Comparison of ENCODE assay signal across 28 cellular contexts in genomic region chr10:71207578-71207977, GRCh38. TPM values are rescaled to one million over a fixed set of nuclear protein-coding genes. Genes with fewer than 3 reads are reported as not detected.
DNase-seq lines count a peak whose midpoint lies in the region; ATAC-seq, FAIRE-seq and TF ChIP-seq lines count a peak whose summit lies in the region.
"Had no signal": no experiment of that assay in that cellular context is flagged by ENCODE, and none has a peak within 500 bp of the region (broad histone marks: within the 10 kb centered on the region; RNA-seq: fewer than 3 reads in every experiment).

No MANE protein-coding gene starts in this region.

- H3K79me1 ChIP-seq in neuronal stem cell (ENCODE audit: low read depth, low read length): no peaks in the 10 kb centered on the region

- H3K36me3 ChIP-seq in HepG2 (replicated peaks in 1 of 2; ENCODE audit: control insufficient read depth in 1 of 2, insufficient read depth in 2 of 2, low read length in 2 of 2): no peaks in the 10 kb centered on the region
- no peaks in the 10 kb centered on the region for H3K36me3 ChIP-seq in right lobe of liver
- no peaks in the 10 kb centered on the region for H3K36me3 ChIP-seq in neuronal stem cell (replicated peaks in 1 of 2; ENCODE audit: control insufficient read depth in 2 of 2, insufficient read depth in 2 of 2, low read length in 2 of 2)
- H3K36me3 ChIP-seq: BLaER1 had no signal

- H2BK15ac ChIP-seq in neuronal stem cell (ENCODE audit: low read length): no peak overlapping the region

- H2AFZ ChIP-seq in HepG2 (ENCODE audit: low read length): no peak overlapping the region
- H2AFZ ChIP-seq in neuronal stem cell (ENCODE audit: low read length): no peak overlapping the region

- TF ChIP-seq CTCF in HepG2 (CRISPR knock-in tag; IDR thresholded peaks at IDR 0.05) (no peak), right lobe of liver (IDR thresholded peaks at IDR 0.05) (no peak)

- TF ChIP-seq EP300 in HepG2 (IDR thresholded peaks at IDR 0.05; ENCODE audit: low read depth in 2 of 2, low read length in 2 of 2) (no peak), HepG2 (CRISPR knock-in tag; IDR thresholded peaks at IDR 0.05; ENCODE audit: borderline replicate concordance) (no peak)

- peak overlapping the region; percentile 39 for H3K4me3 Mint-ChIP-seq in T-helper 17 cell
- no peak overlapping the region for H3K4me3 Mint-ChIP-seq in dendritic cell treated with granulocyte-macrophage colony-stimulating factor and Interleukin-4, amounts not matched to agents 40 ng/mL and 50 ng/mL, for 4 days
- H3K4me3 Mint-ChIP-seq: CD14-positive monocyte; CD4-positive, alpha-beta memory T cell; CD8-positive, alpha-beta memory T cell had no signal

- H2BK5ac ChIP-seq in neuronal stem cell (ENCODE audit: low read length): no peak overlapping the region

- H2BK12ac ChIP-seq in neuronal stem cell (ENCODE audit: low read length): no peak overlapping the region

- no peak for ATAC-seq in HepG2
- no peak for ATAC-seq in right lobe of liver
- no peak for ATAC-seq in T-helper 17 cell
- no peak for ATAC-seq in GM21381 (IDR thresholded peaks at IDR 0.05; ENCODE audit: unreplicated experiment)
- ATAC-seq: GM12878 had no signal

- no peak overlapping the region for H2BK120ac ChIP-seq in neuronal stem cell (ENCODE audit: low read depth, low read length)

- peaks cover 3% of the 10 kb centered on the region for H3K4me1 Mint-ChIP-seq in T-helper 17 cell
- H3K4me1 Mint-ChIP-seq in dendritic cell treated with granulocyte-macrophage colony-stimulating factor and Interleukin-4, amounts not matched to agents 40 ng/mL and 50 ng/mL, for 4 days (ENCODE audit: low read depth): peaks cover 5% of the 10 kb centered on the region

- H3K79me2 ChIP-seq in HepG2 (ENCODE audit: insufficient read depth, low read length): no peaks in the 10 kb centered on the region

- H3K36me3 Mint-ChIP-seq in T-helper 17 cell (ENCODE audit: low read depth): peaks cover 3% of the 10 kb centered on the region
- no peaks in the 10 kb centered on the region for H3K36me3 Mint-ChIP-seq in dendritic cell treated with granulocyte-macrophage colony-stimulating factor and Interleukin-4, amounts not matched to agents 40 ng/mL and 50 ng/mL, for 4 days (ENCODE audit: low read depth)
- H3K36me3 Mint-ChIP-seq: CD4-positive, alpha-beta memory T cell; CD4-positive, CD25-positive, alpha-beta regulatory T cell; CD8-positive, alpha-beta memory T cell had no signal

- BruUV-seq in HepG2 (replicated peaks; lab: Mats Ljungman, UMichigan): no TSS peak

- intact Hi-C loops in HepG2 (cut with micrococcal nuclease; ENCODE audit: unreplicated experiment) (no loop called here), right lobe of liver (cut with DNase I) (no loop called here), posterior vena cava (cut with DNase I) (loop anchor here (5.0 kb wide), 2 partner anchors 280 to 1565 kb away; no protein-coding TSS in a partner anchor)
- intact Hi-C loops in dendritic cell treated with granulocyte-macrophage colony-stimulating factor and Interleukin-4, amounts not matched to agents 40 ng/mL and 50 ng/mL, for 4 days (cut with micrococcal nuclease): no loop called here

- no peak overlapping the region for H3K23ac ChIP-seq in neuronal stem cell (ENCODE audit: low read depth, low read length, poor library complexity)

- H3K18ac ChIP-seq in neuronal stem cell (ENCODE audit: low read length): no peak overlapping the region

- no peaks in the 10 kb centered on the region for H3K9me3 Mint-ChIP-seq in dendritic cell treated with granulocyte-macrophage colony-stimulating factor and Interleukin-4, amounts not matched to agents 40 ng/mL and 50 ng/mL, for 4 days
- H3K9me3 Mint-ChIP-seq: CD4-positive, alpha-beta memory T cell; CD4-positive, CD25-positive, alpha-beta regulatory T cell; CD8-positive, alpha-beta memory T cell had no signal

- H3K27ac ChIP-seq in HepG2 (ENCODE audit: extremely low read length, insufficient read depth, low read length) (no peak overlapping the region), right lobe of liver (no peak overlapping the region), neuronal stem cell (replicated peaks; ENCODE audit: low read length) (no peak overlapping the region)
- H3K27ac ChIP-seq: 22Rv1, BLaER1 had no signal

- POLR2A ChIA-PET in HepG2 (lab: Yijun Ruan, JAX): no interaction called here

- no peak overlapping the region for H3K4ac ChIP-seq in neuronal stem cell (ENCODE audit: low read length)

- TF ChIP-seq POLR2A in HepG2 (IDR thresholded peaks at IDR 0.05; ENCODE audit: insufficient read depth in 1 of 2, low read depth in 2 of 2, low read length in 2 of 2) (no peak), right lobe of liver (IDR thresholded peaks at IDR 0.05) (no peak)

- H3K4me2 ChIP-seq in HepG2 (ENCODE audit: low read depth, low read length) (no peak overlapping the region), neuronal stem cell (ENCODE audit: insufficient read depth, low read length, poor library complexity, severe bottlenecking) (no peak overlapping the region)
- H3K4me2 ChIP-seq: BLaER1 had no signal

- H3K4me1 ChIP-seq in HepG2 (ENCODE audit: insufficient read depth, low read length) (peaks cover 14% of the 10 kb centered on the region), right lobe of liver (peaks cover 0 to 8% (median 0%) of the 10 kb centered on the region in 4 donors), neuronal stem cell (ENCODE audit: control insufficient read depth in 2 of 2, insufficient read depth in 1 of 2, low read depth in 1 of 2, low read length in 2 of 2) (peaks cover 0 to 14% of the 10 kb centered on the region in 2 donors)

- no peak overlapping the region for H3K14ac ChIP-seq in neuronal stem cell (ENCODE audit: low read length)

- H3K27me3 Mint-ChIP-seq in T-helper 17 cell: peaks cover 81% of the 10 kb centered on the region
- H3K27me3 Mint-ChIP-seq in dendritic cell treated with granulocyte-macrophage colony-stimulating factor and Interleukin-4, amounts not matched to agents 40 ng/mL and 50 ng/mL, for 4 days: peaks cover 55% of the 10 kb centered on the region

- no peak overlapping the region for H3K27ac Mint-ChIP-seq in T-helper 17 cell
- H3K27ac Mint-ChIP-seq in dendritic cell treated with granulocyte-macrophage colony-stimulating factor and Interleukin-4, amounts not matched to agents 40 ng/mL and 50 ng/mL, for 4 days: peak overlapping the region; percentile 5
- H3K27ac Mint-ChIP-seq: CD14-positive monocyte; CD4-positive, alpha-beta memory T cell; CD8-positive, alpha-beta memory T cell had no signal

- H4K8ac ChIP-seq in neuronal stem cell (ENCODE audit: low read depth, low read length): no peak overlapping the region

- no peak overlapping the region for H2AK5ac ChIP-seq in neuronal stem cell (ENCODE audit: low read depth, low read length)

- TF ChIP-seq RAD21 in HepG2 (CRISPR knock-in tag; IDR thresholded peaks at IDR 0.05): no peak

- 0 out of 2 replicates have a peak, but pooled peaks cover 3% of the 10 kb centered on the region for H4K20me1 ChIP-seq in HepG2 (ENCODE audit: insufficient read depth, low read length)
- H4K20me1 ChIP-seq: BLaER1 had no signal

- H3K9ac ChIP-seq in HepG2 (ENCODE audit: insufficient read depth, low read depth, low read length) (no peak overlapping the region), neuronal stem cell (ENCODE audit: low read depth, low read length, poor library complexity) (peak overlapping the region; percentile 27)
- H3K9ac ChIP-seq: BLaER1 had no signal

- DNase-seq in HepG2 (ENCODE audit: low spot score) (no peak), right lobe of liver (no peak), T-helper 17 cell (no peak), neuronal stem cell (ENCODE audit: low spot score) (no peak), posterior vena cava (ENCODE audit: low spot score) (no peak)
- no peak for DNase-seq in activated CD4-positive, alpha-beta T cell treated with anti-CD3 and anti-CD28 coated beads for 4 hours
- DNase-seq: ACHN; BE2C; C1 segment of cervical spinal cord; CD4-positive, alpha-beta memory T cell; CD4-positive, CD25-positive, alpha-beta regulatory T cell; CD8-positive, alpha-beta memory T cell; COR-L47; DMS 273 treated with DMSO at 0.1 percent for 48 hours; DMS153; DMS53; DMS79; DND-41; EL; GDM1 had no signal

- H3K27me3 ChIP-seq in HepG2 (ENCODE audit: control insufficient read depth in 1 of 2, insufficient read depth in 2 of 2, low read length in 2 of 2) (peaks cover 5 to 38% of the 10 kb centered on the region in 2 experiments; a peak in 3 of 5 replicates), right lobe of liver (peaks cover 0 to 8% of the 10 kb centered on the region in 2 donors), neuronal stem cell (ENCODE audit: control insufficient read depth in 3 of 3, insufficient read depth in 3 of 3, low read depth in 1 of 3, low read length in 3 of 3) (peaks cover 0 to 56% (median 19%) of the 10 kb centered on the region in 3 experiments)
- H3K27me3 ChIP-seq: BE2C had no signal

- H3K4me3 ChIP-seq in HepG2 (replicated peaks in 1 of 3; ENCODE audit: insufficient read depth in 1 of 3, low read depth in 2 of 3, low read length in 3 of 3) (no peak overlapping the region), right lobe of liver (no peak overlapping the region), neuronal stem cell (ENCODE audit: low read length in 2 of 2) (no peak overlapping the region)
- H3K4me3 ChIP-seq: BLaER1, GM12878 had no signal

- no peak for FAIRE-seq in HepG2 (lab: Jason Lieb, UNC)
- FAIRE-seq: GM12878, GM12892, GM18507 had no signal

- CTCF ChIA-PET in HepG2 (lab: Yijun Ruan, JAX; ENCODE audit: low intra/inter-chr PET ratio, low total read pairs): no interaction called here

- in situ Hi-C loops in HepG2 (cut with HindIII; ENCODE audit: extremely low pct_ligation_motif_present, low pct_unique_long_range_greater_than_20kb): loop anchor here (5.0 kb wide), 1 partner anchor 305 kb away; no protein-coding TSS in a partner anchor

- H4K91ac ChIP-seq in neuronal stem cell (ENCODE audit: low read depth, low read length, poor library complexity): no peak overlapping the region

- no peaks in the 10 kb centered on the region for H3K9me3 ChIP-seq in HepG2 (ENCODE audit: low read length)
- no peaks in the 10 kb centered on the region for H3K9me3 ChIP-seq in right lobe of liver
- no peaks in the 10 kb centered on the region for H3K9me3 ChIP-seq in T-helper 17 cell (ENCODE audit: control insufficient read depth, low read length, poor library complexity, severe bottlenecking)
- no peaks in the 10 kb centered on the region for H3K9me3 ChIP-seq in neuronal stem cell (replicated peaks in 1 of 2; ENCODE audit: control insufficient read depth in 2 of 2, insufficient read depth in 1 of 2, low read depth in 1 of 2, low read length in 2 of 2)
- H3K9me3 ChIP-seq: BE2C, BLaER1 had no signal

RNA-seq across cellular contexts. Expression of gene UNC5B, which starts 4.8 kb away (rescaled TPM):
- 0.07 TPM in 1 of 2 replicates, not detected in the other for total RNA-seq in HepG2 (2016; rRNA removed; fragmentation: Illumina TruSeq; extraction: Trizol)
- not detected in 2 replicates for total RNA-seq in HepG2 (2016; cell fraction: cytosol; rRNA removed; fragmentation: Illumina TruSeq; extraction: Trizol; ENCODE audit: low read depth)
- total RNA-seq in HepG2 (2016; cell fraction: insoluble cytoplasmic fraction; rRNA removed; fragmentation: Illumina TruSeq; extraction: Trizol): 0.04 TPM in 1 of 2 replicates, not detected in the other
- not detected in 2 replicates for total RNA-seq in HepG2 (2016; cell fraction: membrane; rRNA removed; fragmentation: Illumina TruSeq; extraction: Trizol)
- 0.06 TPM in 2 replicates for total RNA-seq in HepG2 (2016; cell fraction: nucleus; rRNA removed; fragmentation: Illumina TruSeq; extraction: Trizol)
- 0.07 and 0.13 TPM in 2 replicates for polyA plus RNA-seq in HepG2 (2011; rRNA removed)
- polyA plus RNA-seq in HepG2 (2011; cell fraction: cytosol; rRNA removed): 0.05 and 0.08 TPM in 2 replicates
- 0.21 and 0.24 TPM in 2 replicates for polyA plus RNA-seq in HepG2 (2011; cell fraction: nucleus; rRNA removed)
- 0.13 and 0.21 TPM in 2 replicates for polyA plus RNA-seq in HepG2 (2012)
- polyA plus RNA-seq in HepG2 (2016; cell fraction: cytosol; fragmentation: Illumina TruSeq; extraction: Trizol; ENCODE audit: low read depth): not detected in 2 replicates
- polyA plus RNA-seq in HepG2 (2016; cell fraction: insoluble cytoplasmic fraction; fragmentation: Illumina TruSeq; extraction: Trizol; ENCODE audit: low read depth): 0.04 TPM in 1 of 2 replicates, not detected in the other
- polyA plus RNA-seq in HepG2 (2016; cell fraction: membrane; fragmentation: Illumina TruSeq; extraction: Trizol; ENCODE audit: low read depth): 0.02 TPM in 1 of 2 replicates, not detected in the other
- polyA plus RNA-seq in HepG2 (2016; cell fraction: nucleus; fragmentation: Illumina TruSeq; extraction: Trizol; ENCODE audit: insufficient read depth, low read depth): 0.07 and 0.16 TPM in 2 replicates
- polyA minus RNA-seq in HepG2 (2011; rRNA and poly(A)+ RNA removed; ENCODE audit: low replicate concordance): 0.38 and 7.2 TPM in 2 replicates
- 0.10 TPM in 1 of 2 replicates, not detected in the other for polyA minus RNA-seq in HepG2 (2011; cell fraction: cytosol; rRNA and poly(A)+ RNA removed)
- polyA minus RNA-seq in HepG2 (2011; cell fraction: nucleus; rRNA and poly(A)+ RNA removed): 0.12 and 0.13 TPM in 2 replicates
- total RNA-seq in right lobe of liver: 1 to 10 TPM; 1.0 to 6.2 (median 2.1) TPM
- total RNA-seq in T-helper 17 cell: not detected
- polyA plus RNA-seq in neuronal stem cell (2013, experiment 1 of 2): 2.8 TPM
- 2.8 TPM for polyA plus RNA-seq in neuronal stem cell (2013, experiment 2 of 2)
- total RNA-seq in posterior vena cava: 1 to 10 TPM; 7.1 to 8.4 TPM
- total RNA-seq: CD4-positive, alpha-beta memory T cell had no signal
- polyA plus RNA-seq: CD4-positive, alpha-beta memory T cell; CD4-positive, CD25-positive, alpha-beta regulatory T cell had no signal

Comparison
In these comparisons a context has a peak if more than half of its experiments do, and no peak if none do; other contexts are left out.
1. intact Hi-C loops: an anchor here in posterior vena cava (5.0 kb wide); none called in HepG2, right lobe of liver and dendritic cell treated with granulocyte-macrophage colony-stimulating factor and Interleukin-4, amounts not matched to agents 40 ng/mL and 50 ng/mL, for 4 days.